Comparison of ENCODE assay signal across 18 cellular contexts in genomic region chr2:226376516-226377180, GRCh38.
"Had no signal": no experiment of that assay in that cellular context is flagged by ENCODE, and none has a peak within 500 bp of the region (broad histone marks: within the 10 kb centered on the region; RNA-seq: fewer than 3 reads in every experiment).

No MANE protein-coding gene starts in this region.

- H3K4me3 ChIP-seq: cardiac muscle cell, colonic mucosa, esophagus muscularis mucosa, lung, transverse colon had no signal

- H3K27ac Mint-ChIP-seq: activated B cell treated with CpG ODN at 0.5 μM for 24 hours; activated CD4-positive, alpha-beta T cell treated with anti-CD3 and anti-CD28 coated beads, Interleukin-2, amount 10 ng/mL, durations not matched to agents 7 days and 5 days; activated naive CD8-positive, alpha-beta T cell treated with anti-CD3 and anti-CD28 coated beads, Interleukin-2, amount 10 ng/mL, durations not matched to agents 7 days and 5 days; naive B cell had no signal

- H3K4me1 Mint-ChIP-seq: activated B cell treated with CpG ODN at 0.5 μM for 24 hours; activated CD4-positive, alpha-beta T cell treated with anti-CD3 and anti-CD28 coated beads, Interleukin-2, amount 10 ng/mL, durations not matched to agents 7 days and 5 days; activated naive CD8-positive, alpha-beta T cell treated with anti-CD3 and anti-CD28 coated beads, Interleukin-2, amount 10 ng/mL, durations not matched to agents 7 days and 5 days; naive B cell had no signal

- H3K27me3 ChIP-seq: cardiac muscle cell, colonic mucosa, esophagus muscularis mucosa, transverse colon had no signal

- DNase-seq: activated B cell treated with CpG ODN at 0.5 μM for 24 hours; activated CD4-positive, alpha-beta T cell treated with anti-CD3 and anti-CD28 coated beads, Interleukin-2, amount 10 ng/mL, durations not matched to agents 7 days and 5 days; activated CD8-positive, alpha-beta memory T cell treated with anti-CD3 and anti-CD28 coated beads, Interleukin-2, amount 50 U/mL, for 48 hours; activated gamma-delta T cell treated with Interleukin-2 at 50 U/mL for 16 hours; activated naive CD8-positive, alpha-beta T cell treated with anti-CD3 and anti-CD28 coated beads, Interleukin-2, amount 10 ng/mL, durations not matched to agents 7 days and 5 days; anterior cingulate cortex; colonic mucosa; head of caudate nucleus; left cardiac atrium; naive B cell; stimulated activated CD4-positive, alpha-beta T cell treated with anti-CD3 and anti-CD28 coated beads, Interleukin-15, amount 100 ng/mL, for 24 hours; stimulated activated CD4-positive, alpha-beta T cell treated with anti-CD3 and anti-CD28 coated beads, Interleukin-4, amount 100 ng/mL, for 1 hour; stimulated activated naive CD4-positive, alpha-beta T cell treated with Interleukin-2 at 50 U/mL for 16 hours; T-helper 2 cell; transverse colon had no signal

- H3K4me1 ChIP-seq: colonic mucosa had no signal

- H3K27ac ChIP-seq: cardiac muscle cell, colonic mucosa, esophagus muscularis mucosa, transverse colon had no signal

- H3K4me3 Mint-ChIP-seq: activated B cell treated with CpG ODN at 0.5 μM for 24 hours; activated CD4-positive, alpha-beta T cell treated with anti-CD3 and anti-CD28 coated beads, Interleukin-2, amount 10 ng/mL, durations not matched to agents 7 days and 5 days; activated naive CD8-positive, alpha-beta T cell treated with anti-CD3 and anti-CD28 coated beads, Interleukin-2, amount 10 ng/mL, durations not matched to agents 7 days and 5 days; naive B cell had no signal

- H3K36me3 Mint-ChIP-seq: activated naive CD8-positive, alpha-beta T cell treated with anti-CD3 and anti-CD28 coated beads, Interleukin-2, amount 10 ng/mL, durations not matched to agents 7 days and 5 days; naive B cell had no signal

- H3K9me3 ChIP-seq: colonic mucosa, esophagus muscularis mucosa, transverse colon had no signal

- ATAC-seq: left cardiac atrium had no signal

- H3K9me3 Mint-ChIP-seq: activated B cell treated with CpG ODN at 0.5 μM for 24 hours; activated CD4-positive, alpha-beta T cell treated with anti-CD3 and anti-CD28 coated beads, Interleukin-2, amount 10 ng/mL, durations not matched to agents 7 days and 5 days; activated naive CD8-positive, alpha-beta T cell treated with anti-CD3 and anti-CD28 coated beads, Interleukin-2, amount 10 ng/mL, durations not matched to agents 7 days and 5 days had no signal

- H3K36me3 ChIP-seq: cardiac muscle cell, colonic mucosa, esophagus muscularis mucosa, transverse colon had no signal
